Comparison of ENCODE assay signal across 8 cellular contexts in genomic region chr12:48681416-48681737, GRCh38. TPM values are rescaled to one million over a fixed set of nuclear protein-coding genes. Genes with fewer than 3 reads are reported as not detected.
DNase-seq lines count a peak whose midpoint lies in the region; ATAC-seq and TF ChIP-seq lines count a peak whose summit lies in the region.

No MANE protein-coding gene starts in this region.

- H3K9ac ChIP-seq in trophoblast cell (ENCODE audit: low read length), result peak overlapping the region; percentile 95

- peak overlapping the region; percentile 17 for H2AK5ac ChIP-seq in trophoblast cell (ENCODE audit: low read length)

- H2AFZ ChIP-seq in trophoblast cell (ENCODE audit: insufficient read depth, low read length, poor library complexity), result peak overlapping the region; percentile 88

- H3K18ac ChIP-seq in trophoblast cell (ENCODE audit: low read length), result peak overlapping the region; percentile 92

- peaks cover 16% of the 10 kb centered on the region for H3K79me2 ChIP-seq in trophoblast cell (ENCODE audit: control insufficient read depth, insufficient read depth, low read length, poor library complexity)

- H3K9me3 ChIP-seq in WERI-Rb-1 (ENCODE audit: severe bottlenecking) (no peaks in the 10 kb centered on the region), gastroesophageal sphincter (no peaks in the 10 kb centered on the region), trophoblast cell (ENCODE audit: insufficient read depth, low read depth, low read length) (peaks cover 2% of the 10 kb centered on the region)

- peak overlapping the region; percentile 75 for H3K4me2 ChIP-seq in trophoblast cell (ENCODE audit: low read length)

- H3K23ac ChIP-seq in trophoblast cell (ENCODE audit: low read length), result no peak overlapping the region

- H2BK120ac ChIP-seq in trophoblast cell (ENCODE audit: insufficient read depth, low read length, poor library complexity), result peak overlapping the region; percentile 18

- peak overlapping the region; percentile 82 for H4K91ac ChIP-seq in trophoblast cell (ENCODE audit: low read depth, low read length)

- H3K4ac ChIP-seq in trophoblast cell (ENCODE audit: low read depth, low read length), result peak overlapping the region; percentile 49

- H3K27ac ChIP-seq in WERI-Rb-1, result peak overlapping the region; percentile 97
- H3K27ac ChIP-seq in gastroesophageal sphincter, result peak overlapping the region; percentile 80 to 92 (median 91)
- no peak overlapping the region for H3K27ac ChIP-seq in trophoblast cell (ENCODE audit: low read depth, low read length)

- no peak for ATAC-seq in gastroesophageal sphincter
- no peak for ATAC-seq in GM19467 (IDR thresholded peaks at IDR 0.05; ENCODE audit: unreplicated experiment)

- no peak for TF ChIP-seq EP300 in gastroesophageal sphincter (IDR thresholded peaks at IDR 0.05)

- no peak overlapping the region for H2BK12ac ChIP-seq in trophoblast cell (ENCODE audit: low read length)

- peaks cover 8% of the 10 kb centered on the region for H3K79me1 ChIP-seq in trophoblast cell (ENCODE audit: low read length)

- peak overlapping the region; percentile 97 for H3K14ac ChIP-seq in trophoblast cell (ENCODE audit: low read length)

- TF ChIP-seq CTCF in WERI-Rb-1 (IDR thresholded peaks at IDR 0.05; ENCODE audit: low read depth, low read length), result no peak
- TF ChIP-seq CTCF in gastroesophageal sphincter (IDR thresholded peaks at IDR 0.05), result no peak

- peak overlapping the region; percentile 76 for H4K8ac ChIP-seq in trophoblast cell (ENCODE audit: low read depth, low read length)

- TF ChIP-seq POLR2A in gastroesophageal sphincter (IDR thresholded peaks at IDR 0.05), result no peak

- peaks cover 9 to 58% (median 25%) of the 10 kb centered on the region in 3 donors for H3K4me1 ChIP-seq in gastroesophageal sphincter
- peaks cover 0 to 11% of the 10 kb centered on the region in 2 experiments for H3K4me1 ChIP-seq in trophoblast cell (ENCODE audit: control insufficient read depth in 1 of 2, insufficient read depth in 2 of 2, low read length in 2 of 2)

- DNase-seq in A172 (ENCODE audit: low spot score), result peak; percentile 11
- DNase-seq in GM19238 (ENCODE audit: insufficient read length, low spot score), result peak; percentile 16
- DNase-seq in WERI-Rb-1, result no peak
- no peak for DNase-seq in trophoblast cell
- no peak for DNase-seq in DMS53 (lab: John Stamatoyannopoulos, UW)
- DNase-seq in GM19240 (ENCODE audit: insufficient read length, low spot score), result no peak

- H3K27me3 ChIP-seq in WERI-Rb-1 (ENCODE audit: insufficient read depth, low read depth, severe bottlenecking) (no peaks in the 10 kb centered on the region), gastroesophageal sphincter (no peaks in the 10 kb centered on the region), trophoblast cell (ENCODE audit: insufficient read depth, low read length) (no peaks in the 10 kb centered on the region)

- H4K12ac ChIP-seq in trophoblast cell (ENCODE audit: low read depth, low read length), result peak overlapping the region; percentile 71

- 0 to 2% methylated on average over 8 to 9 of the region's 13 CpGs for WGBS in gastroesophageal sphincter (ENCODE audit: low coverage in 1 of 2), 2 donors
- WGBS in trophoblast cell (ENCODE audit: extremely low coverage, insufficient coverage, insufficient read length), result no CpG with 5 or more reads among the region's 13 CpGs

- H2BK5ac ChIP-seq in trophoblast cell (ENCODE audit: low read depth, low read length, poor library complexity), result peak overlapping the region; percentile 66

- H3K36me3 ChIP-seq in WERI-Rb-1 (peaks cover 50% of the 10 kb centered on the region), gastroesophageal sphincter (peaks cover 0 to 35% of the 10 kb centered on the region in 2 donors), trophoblast cell (ENCODE audit: control insufficient read depth in 1 of 2, insufficient read depth in 2 of 2, low read length in 2 of 2) (peaks cover 0 to 15% of the 10 kb centered on the region in 2 experiments)

- H3K4me3 ChIP-seq in WERI-Rb-1 (ENCODE audit: low read depth, low read length), result peak overlapping the region; percentile 64
- peak overlapping the region; percentile 70 to 73 for H3K4me3 ChIP-seq in gastroesophageal sphincter
- peak overlapping the region; percentile 95 for H3K4me3 ChIP-seq in trophoblast cell (ENCODE audit: low read depth, low read length)

RNA-seq across cellular contexts. Expression of gene KANSL2, which starts 0.7 kb away (rescaled TPM):
- total RNA-seq in A172 (2014; rRNA removed; shearing (Covaris generic)), result 49.3 and 51.3 TPM in 2 replicates
- 10 to 100 TPM; 39.0 to 49.0 (median 43.7) TPM for total RNA-seq in gastroesophageal sphincter
- polyA plus RNA-seq in trophoblast cell (2013), result 25.7 and 26.9 TPM in 2 replicates

RNA-seq across cellular contexts. Expression of gene CCNT1, which starts 35.1 kb away (rescaled TPM):
- 23.4 and 24.4 TPM in 2 replicates for total RNA-seq in A172 (2014; rRNA removed; shearing (Covaris generic))
- total RNA-seq in gastroesophageal sphincter, result 10 to 100 TPM; 17.9 to 40.3 (median 23.1) TPM
- 16.2 and 17.0 TPM in 2 replicates for polyA plus RNA-seq in trophoblast cell (2013)

Comparison
In these comparisons a context has a peak if more than half of its experiments do, and no peak if none do; other contexts are left out.
1. DNase-seq: peak in A172 (single experiment) and GM19238 (single experiment); none in WERI-Rb-1 (single experiment), trophoblast cell (0 of 2), DMS53 (single experiment) and GM19240 (single experiment).
2. Peak in every context shown above with its lines, with median percentiles within 50 percentile points of each other: H3K4me3 ChIP-seq.